Comparison of ENCODE assay signal across 18 cellular contexts in the genomic region with DNA sequence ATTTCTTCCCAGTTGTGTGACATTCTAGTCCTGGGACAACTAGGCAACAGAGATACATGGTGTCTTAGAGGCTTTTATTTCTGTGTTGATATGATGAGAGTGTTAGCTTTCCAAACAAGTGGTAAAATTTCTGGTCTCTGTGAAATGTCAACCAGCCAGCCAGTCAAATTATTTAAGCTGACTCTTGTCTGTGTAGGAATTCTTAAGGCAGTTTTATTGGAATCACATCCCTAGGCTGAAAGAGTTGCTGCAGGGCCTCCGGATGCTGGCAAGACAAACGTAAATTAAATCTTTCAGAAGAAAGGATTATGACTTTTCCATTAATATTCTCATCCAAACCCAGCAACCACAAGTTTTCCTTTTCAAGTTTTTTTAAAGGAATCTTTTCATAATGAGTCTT. TPM values are rescaled to one million over a fixed set of nuclear protein-coding genes. Genes with fewer than 3 reads are reported as not detected.
"Had no signal": no experiment of that assay in that cellular context is flagged by ENCODE, and none has a peak within 500 bp of the region (broad histone marks: within the 10 kb centered on the region; RNA-seq: fewer than 3 reads in every experiment).

No MANE protein-coding gene starts in this region.

- H3K4me3 ChIP-seq: left lung, tibial nerve, uterus had no signal

- DNase-seq: activated CD4-positive, alpha-beta T cell treated with anti-CD3 and anti-CD28 coated beads, Interleukin-2, amount 50 U/mL, for 1 hour; activated CD8-positive, alpha-beta memory T cell treated with anti-CD3 and anti-CD28 coated beads for 24 hours; activated gamma-delta T cell treated with Interleukin-2 at 50 U/mL for 16 hours; activated naive CD8-positive, alpha-beta T cell treated with anti-CD3 and anti-CD28 coated beads, Interleukin-2, amount 10 ng/mL, durations not matched to agents 7 days and 5 days; aorta; effector memory CD4-positive, alpha-beta T cell; islet precursor cell; left lung; naive thymus-derived CD8-positive, alpha-beta T cell; stimulated activated CD4-positive, alpha-beta T cell treated with anti-CD3 and anti-CD28 coated beads, Interleukin-15, amount 100 ng/mL, for 24 hours; stimulated activated CD4-positive, alpha-beta T cell treated with anti-CD3 and anti-CD28 coated beads, Interleukin-4, amount 100 ng/mL, for 1 hour; stimulated activated naive B cell treated with anti-CD40 and anti-IgM and Interleukin-4, amounts not matched to agents 10 μg/mL and 1 μg/mL and 100 μg/mL, for 72 hours; uterus had no signal

- H3K4me1 Mint-ChIP-seq: activated naive CD8-positive, alpha-beta T cell treated with anti-CD3 and anti-CD28 coated beads, Interleukin-2, amount 10 ng/mL, durations not matched to agents 7 days and 5 days; naive thymus-derived CD8-positive, alpha-beta T cell had no signal

- H3K4me1 ChIP-seq: left lung had no signal

- ATAC-seq: left lung; naive thymus-derived CD8-positive, alpha-beta T cell; stimulated activated naive B cell treated with anti-CD40 and anti-IgM and Interleukin-4, amounts not matched to agents 10 μg/mL and 1 μg/mL and 100 μg/mL, for 72 hours had no signal

- H3K36me3 ChIP-seq: left lung, neutrophil, tibial nerve, uterus had no signal

- H3K9me3 ChIP-seq: neutrophil, uterus had no signal

- H3K27ac Mint-ChIP-seq: activated naive CD8-positive, alpha-beta T cell treated with anti-CD3 and anti-CD28 coated beads, Interleukin-2, amount 10 ng/mL, durations not matched to agents 7 days and 5 days; naive thymus-derived CD8-positive, alpha-beta T cell; stimulated activated naive B cell treated with anti-CD40 and anti-IgM and Interleukin-4, amounts not matched to agents 10 μg/mL and 1 μg/mL and 100 μg/mL, for 72 hours had no signal

- H3K27me3 ChIP-seq: left lung, neutrophil, tibial nerve, uterus had no signal

- H3K36me3 Mint-ChIP-seq: activated naive CD8-positive, alpha-beta T cell treated with anti-CD3 and anti-CD28 coated beads, Interleukin-2, amount 10 ng/mL, durations not matched to agents 7 days and 5 days; stimulated activated naive B cell treated with anti-CD40 and anti-IgM and Interleukin-4, amounts not matched to agents 10 μg/mL and 1 μg/mL and 100 μg/mL, for 72 hours had no signal

- H3K4me3 Mint-ChIP-seq: activated naive CD8-positive, alpha-beta T cell treated with anti-CD3 and anti-CD28 coated beads, Interleukin-2, amount 10 ng/mL, durations not matched to agents 7 days and 5 days; naive thymus-derived CD8-positive, alpha-beta T cell; stimulated activated naive B cell treated with anti-CD40 and anti-IgM and Interleukin-4, amounts not matched to agents 10 μg/mL and 1 μg/mL and 100 μg/mL, for 72 hours had no signal

- H3K27ac ChIP-seq: left lung, neutrophil, tibial nerve, uterus had no signal

RNA-seq across cellular contexts. Expression of a gene that starts 44.6 kb away (rescaled TPM):
- total RNA-seq: activated naive CD8-positive, alpha-beta T cell treated with anti-CD3 and anti-CD28 coated beads, Interleukin-2, amount 10 ng/mL, durations not matched to agents 7 days and 5 days; aorta; naive thymus-derived CD8-positive, alpha-beta T cell; posterior vena cava; skeletal muscle tissue; subcutaneous adipose tissue; tibial nerve; uterus had no signal
- polyA plus RNA-seq: aorta; naive thymus-derived CD8-positive, alpha-beta T cell had no signal
